Comparison of ENCODE assay signal across 1 cellular context in genomic region chr7:129101746-129102145, GRCh38.
TF ChIP-seq lines count a peak whose summit lies in the region.

No MANE protein-coding gene starts in this region.

TF ChIP-seq in HepG2, 621 proteins besides CTCF, POLR2A, EP300 and RAD21:
- no peak for TF ChIP-seq ZNF329 (CRISPR knock-in tag; IDR thresholded peaks at IDR 0.05; ENCODE audit: low read depth)
- no peak for TF ChIP-seq SMAD3 (CRISPR knock-in tag; IDR thresholded peaks at IDR 0.05)
- TF ChIP-seq NRL (CRISPR knock-in tag; IDR thresholded peaks at IDR 0.05; ENCODE audit: borderline replicate concordance): no peak
- no peak for TF ChIP-seq SMARCC2 (IDR thresholded peaks at IDR 0.05)
- no peak for TF ChIP-seq SOX13 (IDR thresholded peaks at IDR 0.05)
- TF ChIP-seq SOX13 (CRISPR knock-in tag; conservative IDR thresholded peaks at IDR 0.05 in 1 of 2, IDR thresholded peaks at IDR 0.05 in 1 of 2): no peak
- TF ChIP-seq CEBPB (IDR thresholded peaks at IDR 0.05; ENCODE audit: borderline replicate concordance, low read depth, low read length): no peak
- no peak for TF ChIP-seq ZNF75D (CRISPR knock-in tag; IDR thresholded peaks at IDR 0.05; ENCODE audit: borderline replicate concordance)
- no peak for TF ChIP-seq ZNF446 (CRISPR knock-in tag; IDR thresholded peaks at IDR 0.05)
- TF ChIP-seq ELK4 (CRISPR knock-in tag; IDR thresholded peaks at IDR 0.05; ENCODE audit: borderline replicate concordance): no peak
TF ChIP-seq in HepG2: peak in this region for 0.
